8 cellular contexts compared by ENCODE assay signal in genomic region chr4:82284858-82285805, GRCh38.
DNase-seq lines count a peak whose midpoint lies in the region; ATAC-seq and TF ChIP-seq lines count a peak whose summit lies in the region.

No MANE protein-coding gene starts in this region.

- H3K4me3 Mint-ChIP-seq in CD14-positive monocyte: peak overlapping the region; percentile 74 to 82
- peak overlapping the region; percentile 61 for H3K4me3 Mint-ChIP-seq in activated CD4-positive, alpha-beta memory T cell treated with anti-CD3 and anti-CD28 coated beads for 36 hours

- peaks cover 5 to 22% (median 12%) of the 10 kb centered on the region in 3 donors for H3K27me3 Mint-ChIP-seq in CD14-positive monocyte (ENCODE audit: low read depth in 3 of 3)
- H3K27me3 Mint-ChIP-seq in activated CD4-positive, alpha-beta memory T cell treated with anti-CD3 and anti-CD28 coated beads for 36 hours: peaks cover 3% of the 10 kb centered on the region

- TF ChIP-seq CTCF in CD14-positive monocyte (IDR thresholded peaks at IDR 0.05) (peak; percentile 99), right lobe of liver (IDR thresholded peaks at IDR 0.05) (peak; percentile 77 to 97 (median 92))

- peak overlapping the region; percentile 1 to 3 for H3K9ac ChIP-seq in duodenal mucosa (ENCODE audit: low read depth in 1 of 2, low read length in 2 of 2)

- TF ChIP-seq POLR2A in right lobe of liver (IDR thresholded peaks at IDR 0.05): no peak

- WGBS in right lobe of liver (ENCODE audit: insufficient coverage, low coverage, low lambda C conversion rate, missing lambda C conversion rate): 4% methylated on average over 24 of the region's 61 CpGs

- peak; percentile 99 for DNase-seq in CD14-positive monocyte (ENCODE audit: low spot score)
- peak; percentile 98 for DNase-seq in NCI-H82 (lab: John Stamatoyannopoulos, UW)
- peak; percentile 100 for DNase-seq in activated CD4-positive, alpha-beta memory T cell treated with anti-CD3 and anti-CD28 coated beads for 36 hours
- DNase-seq in right lobe of liver: peak; percentile 99 to 100 (median 99)
- peak; percentile 100 for DNase-seq in stimulated activated CD4-positive, alpha-beta T cell treated with anti-CD3 and anti-CD28 coated beads, Interleukin-4, amount 100 ng/mL, for 24 hours

- H3K4me1 ChIP-seq in duodenal mucosa (ENCODE audit: control insufficient read depth in 1 of 2, insufficient read depth in 2 of 2, low read length in 2 of 2): peaks cover 7 to 9% of the 10 kb centered on the region in 2 donors
- no peaks in the 10 kb centered on the region for H3K4me1 ChIP-seq in right lobe of liver

- H3K27me3 ChIP-seq in duodenal mucosa (ENCODE audit: control insufficient read depth in 1 of 2, insufficient read depth in 2 of 2, low read length in 2 of 2) (no peaks in the 10 kb centered on the region), right lobe of liver (no peaks in the 10 kb centered on the region)

- ATAC-seq in GM19452 (IDR thresholded peaks at IDR 0.05; ENCODE audit: unreplicated experiment): peak; percentile 100
- ATAC-seq in HG03575 (IDR thresholded peaks at IDR 0.05; ENCODE audit: extremely low read depth, insufficient number of reproducible peaks, low FRiP score, unreplicated experiment): peak; percentile 100
- ATAC-seq in right lobe of liver: peak; percentile 96 to 99 (median 97)

- no peaks in the 10 kb centered on the region for H3K36me3 Mint-ChIP-seq in CD14-positive monocyte
- H3K36me3 Mint-ChIP-seq in activated CD4-positive, alpha-beta memory T cell treated with anti-CD3 and anti-CD28 coated beads for 36 hours: no peaks in the 10 kb centered on the region

- H3K27ac Mint-ChIP-seq in CD14-positive monocyte: peak overlapping the region; percentile 77 to 92 (median 87)
- peak overlapping the region; percentile 38 for H3K27ac Mint-ChIP-seq in activated CD4-positive, alpha-beta memory T cell treated with anti-CD3 and anti-CD28 coated beads for 36 hours

- H3K4me1 Mint-ChIP-seq in CD14-positive monocyte: peaks cover 13% of the 10 kb centered on the region
- H3K4me1 Mint-ChIP-seq in activated CD4-positive, alpha-beta memory T cell treated with anti-CD3 and anti-CD28 coated beads for 36 hours (ENCODE audit: low read depth): peaks cover 12% of the 10 kb centered on the region

- H3K27ac ChIP-seq in duodenal mucosa (ENCODE audit: low read depth, low read length) (peak overlapping the region; percentile 68), right lobe of liver (peak overlapping the region in 2 of 3 donors; percentile 26 to 27)

- H3K9me3 ChIP-seq in duodenal mucosa (ENCODE audit: control insufficient read depth in 1 of 2, low read length in 2 of 2) (no peaks in the 10 kb centered on the region), right lobe of liver (no peaks in the 10 kb centered on the region)

- intact Hi-C loops in CD14-positive monocyte (cut with micrococcal nuclease) (loop anchor here (5.0 to 10.0 kb wide), 4 partner anchors 70 to 150 kb away; partner anchors contain the start of genes ENOPH1 (in 1 of the 2) and HNRNPDL (in 1 of the 2)), right lobe of liver (cut with DNase I) (no loop called here)
- intact Hi-C loops in activated CD4-positive, alpha-beta memory T cell treated with anti-CD3 and anti-CD28 coated beads for 36 hours (cut with micrococcal nuclease): loop anchor here (1.0 to 10.0 kb wide), 6 partner anchors 89 to 878 kb away; partner anchors contain the start of genes ENOPH1, HNRNPDL and RASGEF1B

- CTCF ChIA-PET in activated CD4-positive, alpha-beta memory T cell treated with anti-CD3 and anti-CD28 coated beads for 36 hours (lab: Charles Lee): interaction anchor here (0.5 to 1.8 kb wide), 14 partner anchors 11 to 440 kb away, joined by 3 to 9 read pairs (median 4); no protein-coding TSS in a partner anchor

- no peaks in the 10 kb centered on the region for H3K9me3 Mint-ChIP-seq in CD14-positive monocyte
- no peaks in the 10 kb centered on the region for H3K9me3 Mint-ChIP-seq in activated CD4-positive, alpha-beta memory T cell treated with anti-CD3 and anti-CD28 coated beads for 36 hours

- peak overlapping the region; percentile 57 to 78 for H3K4me3 ChIP-seq in duodenal mucosa (ENCODE audit: low read depth in 1 of 2, low read length in 2 of 2)
- H3K4me3 ChIP-seq in right lobe of liver: peak overlapping the region; percentile 27 to 48 (median 47)

- no peaks in the 10 kb centered on the region for H3K36me3 ChIP-seq in duodenal mucosa (ENCODE audit: control insufficient read depth in 1 of 2, insufficient read depth in 2 of 2, low read length in 2 of 2)
- no peaks in the 10 kb centered on the region for H3K36me3 ChIP-seq in right lobe of liver

- POLR2A ChIA-PET in activated CD4-positive, alpha-beta memory T cell treated with anti-CD3 and anti-CD28 coated beads for 36 hours (lab: Charles Lee): interaction anchor here (1.3 kb wide), 2 partner anchors 137 to 144 kb away, joined by 3 to 5 read pairs; no protein-coding TSS in a partner anchor

Comparison
In these comparisons a context has a peak if more than half of its experiments do, and no peak if none do; other contexts are left out.
1. Peak in every context shown above with its lines: DNase-seq, ATAC-seq, H3K4me3 ChIP-seq and H3K27ac ChIP-seq.
2. intact Hi-C loops: an anchor here in CD14-positive monocyte (5.0 to 10.0 kb wide) and activated CD4-positive, alpha-beta memory T cell treated with anti-CD3 and anti-CD28 coated beads for 36 hours (1.0 to 10.0 kb wide); none called in right lobe of liver.